1 cellular context compared by ENCODE assay signal in the genomic region with DNA sequence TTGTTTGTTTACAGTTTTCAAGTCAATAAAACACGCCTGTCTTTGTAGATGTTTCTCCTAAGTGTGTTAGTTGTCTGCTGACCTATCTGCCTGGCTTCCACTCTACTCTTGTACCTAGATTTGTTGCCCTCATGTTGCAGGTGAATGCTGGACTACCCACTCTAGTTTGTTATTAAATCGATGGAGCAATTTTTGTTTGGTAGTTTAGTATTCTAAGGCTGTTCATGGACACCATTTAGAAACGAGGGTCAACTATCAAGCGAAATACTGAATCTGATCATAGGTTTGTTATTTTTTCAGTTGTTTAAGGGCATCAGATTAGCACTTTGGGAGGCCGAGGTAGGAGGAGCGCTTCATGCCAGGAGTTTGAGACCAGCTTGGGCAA.
TF ChIP-seq lines count a peak whose summit lies in the region.

No MANE protein-coding gene starts in this region.

TF ChIP-seq in K562, 482 proteins besides CTCF, POLR2A, EP300 and RAD21 (continued from another document):
- TF ChIP-seq NUFIP1 (IDR thresholded peaks at IDR 0.05; ENCODE audit: partially characterized antibody) (peak; percentile 6), MCM7 (IDR thresholded peaks at IDR 0.05) (no peak), TCF3 (CRISPR knock-in tag; IDR thresholded peaks at IDR 0.05) (no peak), RBM39 (optimal IDR thresholded peaks at IDR 0.05; ENCODE audit: low read depth, low read length) (no peak), ZMIZ1 (IDR thresholded peaks at IDR 0.05; ENCODE audit: low read depth in 2 of 2, low read length in 2 of 2) (peak in 1 of 2 experiments; percentile 78; a peak in 1 of 4 replicates), ZNF253 (CRISPR knock-in tag; conservative IDR thresholded peaks at IDR 0.05) (0 out of 2 replicates have a peak, but pooled peaks have one; percentile 14), ZKSCAN1 (IDR thresholded peaks at IDR 0.05; ENCODE audit: low read depth, low read length) (no peak), STAT5A (IDR thresholded peaks at IDR 0.05; ENCODE audit: borderline replicate concordance, low read length) (no peak), CBX2 (IDR thresholded peaks at IDR 0.05; ENCODE audit: insufficient read depth, low read length, poor library complexity, severe bottlenecking) (no peak), ZC3H8 (IDR thresholded peaks at IDR 0.05) (peak; percentile 86), ETV1 (tag; conservative IDR thresholded peaks at IDR 0.05; ENCODE audit: low read depth) (0 out of 2 replicates have a peak, but pooled peaks have one; percentile 37), ZNF668 (CRISPR knock-in tag; IDR thresholded peaks at IDR 0.05) (no peak), FIP1L1 (IDR thresholded peaks at IDR 0.05; ENCODE audit: low read depth, low read length, poor library complexity, severe bottlenecking) (no peak), SUPT5H (IDR thresholded peaks at IDR 0.05) (peak; percentile 69)
TF ChIP-seq in K562: peak in this region for 18.
